9 cellular contexts compared by ENCODE assay signal in the genomic region with DNA sequence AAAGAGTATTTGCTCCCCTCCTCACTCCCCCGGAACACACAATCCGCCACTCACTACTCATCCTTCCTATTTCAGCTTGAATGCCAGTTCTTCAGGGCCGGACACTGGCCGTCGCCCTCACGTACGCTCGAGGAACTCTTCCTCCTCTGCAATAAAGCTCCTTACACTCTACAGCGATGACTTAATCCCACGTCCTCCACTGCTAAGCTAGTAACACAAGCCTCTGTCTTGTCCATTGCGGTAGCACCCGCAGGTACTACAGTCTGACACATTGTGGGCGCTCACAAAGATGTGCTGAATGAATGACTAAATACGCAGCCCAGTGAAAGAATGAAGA. TPM values are rescaled to one million over a fixed set of nuclear protein-coding genes. Genes with fewer than 3 reads are reported as not detected.
DNase-seq lines count a peak whose midpoint lies in the region; ATAC-seq, FAIRE-seq and TF ChIP-seq lines count a peak whose summit lies in the region.
"Had no signal": no experiment of that assay in that cellular context is flagged by ENCODE, and none has a peak within 500 bp of the region (broad histone marks: within the 10 kb centered on the region; RNA-seq: fewer than 3 reads in every experiment).

No MANE protein-coding gene starts in this region.

- H3K9ac ChIP-seq in K562 (ENCODE audit: insufficient read depth in 1 of 2, low read depth in 2 of 2, low read length in 2 of 2): no peak overlapping the region

- TF ChIP-seq POLR2A in K562 (conservative IDR thresholded peaks at IDR 0.05): no peak

- peak overlapping the region; percentile 6; the same call in 1 of the 2 replicates for H3K4me2 ChIP-seq in K562 (ENCODE audit: insufficient read depth, low read length)

- FAIRE-seq in K562 (lab: Jason Lieb, UNC): no peak

- H3K36me3 ChIP-seq in K562 (ENCODE audit: control insufficient read depth, insufficient read depth, low read length): no peaks in the 10 kb centered on the region
- H3K36me3 ChIP-seq: cardiac muscle cell had no signal

- H3K4me3 Mint-ChIP-seq in mesothelial cell of epicardium: peak overlapping the region; percentile 94

- H3K27me3 ChIP-seq in K562 (ENCODE audit: control insufficient read depth in 2 of 2, insufficient read depth in 2 of 2, low read length in 2 of 2): peaks cover 22 to 72% of the 10 kb centered on the region in 2 experiments
- H3K27me3 ChIP-seq: cardiac muscle cell had no signal

- POLR2A ChIA-PET in K562 (lab: Yijun Ruan, JAX): interaction anchor here (0.6 to 1.5 kb wide), 5 partner anchors 10 to 218 kb away, joined by 3 to 7 read pairs (median 3); no protein-coding TSS in a partner anchor

- BruUV-seq in K562 (replicated peaks; lab: Mats Ljungman, UMichigan): no TSS peak

- intact Hi-C loops in K562 (cut with micrococcal nuclease): loop anchor here (1.0 kb wide), 1 partner anchor 216 kb away; no protein-coding TSS in a partner anchor

- H3K36me3 Mint-ChIP-seq in mesothelial cell of epicardium: no peaks in the 10 kb centered on the region

- H3K79me2 ChIP-seq in K562 (ENCODE audit: control insufficient read depth, insufficient read depth, low read length): no peaks in the 10 kb centered on the region

- no peak overlapping the region for H3K27ac ChIP-seq in K562 (ENCODE audit: extremely low read depth, low read depth, low read length)
- H3K27ac ChIP-seq: cardiac muscle cell had no signal

- ATAC-seq in HG03045 (IDR thresholded peaks at IDR 0.05; ENCODE audit: unreplicated experiment) (peak; percentile 3), K562 (peak; percentile 22), HG02588 (IDR thresholded peaks at IDR 0.05; ENCODE audit: unreplicated experiment) (no peak)

- H3K4me1 ChIP-seq in K562 (replicated peaks in 1 of 2; ENCODE audit: control insufficient read depth in 2 of 2, insufficient read depth in 2 of 2, low read length in 2 of 2): peaks cover 0 to 8% of the 10 kb centered on the region in 2 experiments; a peak in 2 of 5 replicates

- no peaks in the 10 kb centered on the region for H3K9me3 ChIP-seq in K562 (replicated peaks; ENCODE audit: control insufficient read depth, insufficient read depth, low read depth, low read length)

- DNase-seq in AG09309 (ENCODE audit: low read depth): no peak
- DNase-seq in K562 (ENCODE audit: extremely low read depth in 1 of 4, low spot score in 3 of 4): no peak
- DNase-seq in mesothelial cell of epicardium (ENCODE audit: low spot score in 2 of 2, unreplicated experiment in 2 of 2): no peak
- no peak for DNase-seq in HT-29 (ENCODE audit: low spot score)
- DNase-seq in NCI-H524 (lab: John Stamatoyannopoulos, UW): no peak
- DNase-seq in GM13976 (ENCODE audit: low spot score): no peak

- TF ChIP-seq RAD21 in K562 (CRISPR knock-in tag; conservative IDR thresholded peaks at IDR 0.05 in 1 of 2, IDR thresholded peaks at IDR 0.05 in 1 of 2): no peak

- 21% methylated on average over 14 of the region's 14 CpGs for WGBS in K562 (ENCODE audit: insufficient coverage, low coverage, missing lambda C conversion rate)

- in situ Hi-C loops in K562 (cut with MboI) (no loop called here), GM13976 (cut with MboI; ENCODE audit: low sequenced_read_pairs, unreplicated experiment) (no loop called here)

- H3K27me3 Mint-ChIP-seq in mesothelial cell of epicardium (ENCODE audit: low read depth): peaks cover 27% of the 10 kb centered on the region

- TF ChIP-seq EP300 in K562 (IDR thresholded peaks at IDR 0.05; ENCODE audit: low read length): no peak

- peaks cover 37% of the 10 kb centered on the region for H3K4me1 Mint-ChIP-seq in mesothelial cell of epicardium

- no peak for TF ChIP-seq CTCF in AG09309 (IDR thresholded peaks at IDR 0.05; ENCODE audit: control insufficient read depth, insufficient read depth, low read depth, low read length, missing control alignments)
- TF ChIP-seq CTCF in K562 (IDR thresholded peaks at IDR 0.05 in 2 of 3, conservative IDR thresholded peaks at IDR 0.05 in 1 of 3; ENCODE audit: insufficient read depth in 2 of 3, low read depth in 1 of 3, low read length in 3 of 3): no peak
- TF ChIP-seq CTCF in mesothelial cell of epicardium (IDR thresholded peaks at IDR 0.05; ENCODE audit: unreplicated experiment): no peak
- TF ChIP-seq CTCF in GM13976 (IDR thresholded peaks at IDR 0.05; ENCODE audit: borderline replicate concordance, control extremely low read depth, extremely low read depth, insufficient read depth, missing control alignments): no peak

- no peak overlapping the region for H2AFZ ChIP-seq in K562 (ENCODE audit: low read depth, low read length)

- no peaks in the 10 kb centered on the region for H3K9me3 Mint-ChIP-seq in mesothelial cell of epicardium

- 0 out of 2 replicates have a peak, but pooled peaks cover 3% of the 10 kb centered on the region for H4K20me1 ChIP-seq in K562 (replicated peaks; ENCODE audit: control insufficient read depth, insufficient read depth, low read length)

- CTCF ChIA-PET in K562 (lab: Yijun Ruan, JAX; ENCODE audit: low intra/inter-chr PET ratio): interaction anchor here (0.7 to 1.7 kb wide), 3 partner anchors 21 to 242 kb away, joined by 3 to 12 read pairs (median 4); no protein-coding TSS in a partner anchor

- H3K4me3 ChIP-seq in AG09309 (ENCODE audit: control insufficient read depth, low read depth, low read length): peak overlapping the region; percentile 20
- H3K4me3 ChIP-seq in K562: no peak overlapping the region

- no peaks in the 10 kb centered on the region for H3K9me1 ChIP-seq in K562 (ENCODE audit: control insufficient read depth, insufficient read depth, low read length)

- no peak overlapping the region for H3K27ac Mint-ChIP-seq in mesothelial cell of epicardium

TF ChIP-seq in K562, 482 proteins besides CTCF, POLR2A, EP300 and RAD21:
- TF ChIP-seq U2AF2 (optimal IDR thresholded peaks at IDR 0.05; ENCODE audit: low read depth, low read length) (no peak), SAP30 (IDR thresholded peaks at IDR 0.05; ENCODE audit: borderline replicate concordance, insufficient read depth, low read depth, low read length, poor library complexity, severe bottlenecking) (no peak), NELFE (IDR thresholded peaks at IDR 0.05; ENCODE audit: insufficient read depth, insufficient read length) (no peak), STAT5A (IDR thresholded peaks at IDR 0.05; ENCODE audit: borderline replicate concordance, low read length) (no peak), ZNF23 (CRISPR knock-in tag; IDR thresholded peaks at IDR 0.05) (no peak), FIP1L1 (IDR thresholded peaks at IDR 0.05; ENCODE audit: low read depth, low read length, poor library complexity, severe bottlenecking) (no peak), BDP1 (IDR thresholded peaks at IDR 0.05; ENCODE audit: insufficient read depth, insufficient read length) (no peak), POLR2B (IDR thresholded peaks at IDR 0.05; ENCODE audit: low read depth, partially characterized antibody) (no peak), KAT7 (CRISPR knock-in tag; IDR thresholded peaks at IDR 0.05; ENCODE audit: borderline replicate concordance) (no peak)
- TF ChIP-seq, protein P1, sequence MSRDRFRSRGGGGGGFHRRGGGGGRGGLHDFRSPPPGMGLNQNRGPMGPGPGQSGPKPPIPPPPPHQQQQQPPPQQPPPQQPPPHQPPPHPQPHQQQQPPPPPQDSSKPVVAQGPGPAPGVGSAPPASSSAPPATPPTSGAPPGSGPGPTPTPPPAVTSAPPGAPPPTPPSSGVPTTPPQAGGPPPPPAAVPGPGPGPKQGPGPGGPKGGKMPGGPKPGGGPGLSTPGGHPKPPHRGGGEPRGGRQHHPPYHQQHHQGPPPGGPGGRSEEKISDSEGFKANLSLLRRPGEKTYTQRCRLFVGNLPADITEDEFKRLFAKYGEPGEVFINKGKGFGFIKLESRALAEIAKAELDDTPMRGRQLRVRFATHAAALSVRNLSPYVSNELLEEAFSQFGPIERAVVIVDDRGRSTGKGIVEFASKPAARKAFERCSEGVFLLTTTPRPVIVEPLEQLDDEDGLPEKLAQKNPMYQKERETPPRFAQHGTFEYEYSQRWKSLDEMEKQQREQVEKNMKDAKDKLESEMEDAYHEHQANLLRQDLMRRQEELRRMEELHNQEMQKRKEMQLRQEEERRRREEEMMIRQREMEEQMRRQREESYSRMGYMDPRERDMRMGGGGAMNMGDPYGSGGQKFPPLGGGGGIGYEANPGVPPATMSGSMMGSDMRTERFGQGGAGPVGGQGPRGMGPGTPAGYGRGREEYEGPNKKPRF (IDR thresholded peaks at IDR 0.05; ENCODE audit: low read depth, low read length): no peak
- TF ChIP-seq, protein P2, sequence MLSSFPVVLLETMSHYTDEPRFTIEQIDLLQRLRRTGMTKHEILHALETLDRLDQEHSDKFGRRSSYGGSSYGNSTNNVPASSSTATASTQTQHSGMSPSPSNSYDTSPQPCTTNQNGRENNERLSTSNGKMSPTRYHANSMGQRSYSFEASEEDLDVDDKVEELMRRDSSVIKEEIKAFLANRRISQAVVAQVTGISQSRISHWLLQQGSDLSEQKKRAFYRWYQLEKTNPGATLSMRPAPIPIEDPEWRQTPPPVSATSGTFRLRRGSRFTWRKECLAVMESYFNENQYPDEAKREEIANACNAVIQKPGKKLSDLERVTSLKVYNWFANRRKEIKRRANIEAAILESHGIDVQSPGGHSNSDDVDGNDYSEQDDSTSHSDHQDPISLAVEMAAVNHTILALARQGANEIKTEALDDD (IDR thresholded peaks at IDR 0.05): no peak

RNA-seq across cellular contexts. Expression of a gene that starts 0.6 kb away (rescaled TPM):
- not detected in 2 replicates for total RNA-seq in K562 (2011; cell fraction: chromatin; rRNA removed; ENCODE audit: low replicate concordance)
- total RNA-seq in K562 (2011; cell fraction: nucleolus; rRNA removed): not detected in 2 replicates
- total RNA-seq in K562 (2011; cell fraction: nucleoplasm; rRNA removed): not detected in 2 replicates
- total RNA-seq in K562 (2014; rRNA removed): not detected in 2 replicates
- total RNA-seq in K562 (2014; rRNA removed; fragmentation: Illumina TruSeq; extraction: Trizol): not detected in 2 replicates
- not detected in 2 replicates for total RNA-seq in K562 (2015; rRNA removed; fragmentation: Illumina TruSeq; extraction: Trizol)
- total RNA-seq in K562 (2021): 0.04 TPM in 1 of 2 replicates, not detected in the other
- not detected in 2 replicates for polyA plus RNA-seq in K562 (2011; rRNA removed)
- polyA plus RNA-seq in K562 (2011; cell fraction: cytosol; rRNA removed): not detected in 2 replicates
- polyA plus RNA-seq in K562 (2011; cell fraction: nucleus; rRNA removed): not detected in 2 replicates
- polyA plus RNA-seq in K562 (2012): not detected in 2 replicates
- polyA plus RNA-seq in K562 (2014; fragmentation: Illumina TruSeq; extraction: Trizol): not detected in 2 replicates
- polyA plus RNA-seq in K562 (2014; fragmentation: Nextera tagmentation; extraction: Ambion mirVana): not detected
- polyA plus RNA-seq in K562 (2014; rRNA removed): not detected in 2 replicates
- not detected in 2 replicates for polyA minus RNA-seq in K562 (2011; rRNA and poly(A)+ RNA removed)
- not detected in 2 replicates for polyA minus RNA-seq in K562 (2011; cell fraction: cytosol; rRNA and poly(A)+ RNA removed)
- not detected in 2 replicates for polyA minus RNA-seq in K562 (2011; cell fraction: nucleus; rRNA and poly(A)+ RNA removed)
- 98.9 to 115 TPM (median 106 TPM) in 3 replicates for total RNA-seq in mesothelial cell of epicardium
- 29.4 and 30.5 TPM in 2 replicates for total RNA-seq in HT-29 (2014; rRNA removed; shearing (Covaris generic))

Comparison
In these comparisons a context has a peak if more than half of its experiments do, and no peak if none do; other contexts are left out.
1. RNA of a gene that starts 0.6 kb away (total RNA-seq): 98.9 to 115 TPM in mesothelial cell of epicardium and 29.4 to 30.5 TPM in HT-29; 0.04 TPM in K562; every median in the first group is over 10 times any median in the second.